24 cellular contexts compared by ENCODE assay signal in the genomic region with DNA sequence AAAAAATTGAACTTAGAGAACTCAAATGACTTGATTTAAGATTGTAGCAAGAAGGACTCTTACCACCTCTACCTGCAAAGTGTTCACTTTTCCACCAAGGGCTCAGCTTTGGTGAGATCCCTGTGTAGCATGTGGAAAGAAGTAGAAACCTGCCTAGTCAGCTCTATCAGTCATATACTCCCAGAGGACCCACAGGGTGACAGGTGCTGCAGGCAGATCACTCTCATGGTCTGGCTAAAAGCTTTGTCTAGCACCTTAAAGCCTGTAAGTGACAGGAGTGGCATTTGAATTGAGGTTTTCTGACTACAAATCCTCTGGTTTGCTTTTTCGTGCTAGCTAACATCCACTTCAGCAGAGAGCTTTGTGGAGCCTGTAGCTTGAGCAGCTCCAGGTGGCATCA. TPM values are rescaled to one million over a fixed set of nuclear protein-coding genes. Genes with fewer than 3 reads are reported as not detected.
DNase-seq lines count a peak whose midpoint lies in the region; ATAC-seq and TF ChIP-seq lines count a peak whose summit lies in the region.
"Had no signal": no experiment of that assay in that cellular context is flagged by ENCODE, and none has a peak within 500 bp of the region (broad histone marks: within the 10 kb centered on the region; RNA-seq: fewer than 3 reads in every experiment).

No MANE protein-coding gene starts in this region.

- no peaks in the 10 kb centered on the region for H3K79me2 ChIP-seq in neural cell (replicated peaks; ENCODE audit: insufficient read depth, low read length)

- no peak overlapping the region for H3K27ac Mint-ChIP-seq in activated T-helper 2 cell treated with anti-CD3 and anti-CD28 coated beads, Interferon-gamma antibody, Interleukin-2, Interleukin-4, amounts not matched to agents 10 μg/mL and 5 μg/mL and 100 μg/mL, durations not matched to agents 14 hours and 24 hours and 36 hours
- H3K27ac Mint-ChIP-seq: activated naive CD8-positive, alpha-beta T cell treated with anti-CD3 and anti-CD28 coated beads, Interleukin-2, amount 50 U/mL, for 24 hours; activated T-cell treated with anti-CD3 and anti-CD28 coated beads, Interleukin-2, amount 50 U/mL, for 72 hours; progenitor cell of endocrine pancreas; T-helper 2 cell treated with Interferon-gamma antibody and Interleukin-4, amounts not matched to agents 5 μg/mL and 100 μg/mL, for 36 hours had no signal

- H3K4me3 Mint-ChIP-seq in activated T-helper 2 cell treated with anti-CD3 and anti-CD28 coated beads, Interferon-gamma antibody, Interleukin-2, Interleukin-4, amounts not matched to agents 10 μg/mL and 5 μg/mL and 100 μg/mL, durations not matched to agents 14 hours and 24 hours and 36 hours (ENCODE audit: low read depth) = no peak overlapping the region
- H3K4me3 Mint-ChIP-seq: activated naive CD8-positive, alpha-beta T cell treated with anti-CD3 and anti-CD28 coated beads, Interleukin-2, amount 50 U/mL, for 24 hours; activated T-cell treated with anti-CD3 and anti-CD28 coated beads, Interleukin-2, amount 50 U/mL, for 72 hours; T-helper 2 cell treated with Interferon-gamma antibody and Interleukin-4, amounts not matched to agents 5 μg/mL and 100 μg/mL, for 36 hours had no signal

- no peaks in the 10 kb centered on the region for H3K4me1 ChIP-seq in body of pancreas
- H3K4me1 ChIP-seq: sigmoid colon, tibial artery had no signal

- H3K9me3 ChIP-seq in neural cell (ENCODE audit: low read length) = no peaks in the 10 kb centered on the region
- no peaks in the 10 kb centered on the region for H3K9me3 ChIP-seq in body of pancreas
- H3K9me3 ChIP-seq: sigmoid colon, tibial artery had no signal

- H3K27me3 ChIP-seq in neural cell (ENCODE audit: insufficient read depth, low read depth, low read length) (no peaks in the 10 kb centered on the region), body of pancreas (no peaks in the 10 kb centered on the region)
- H3K27me3 ChIP-seq: BLaER1, sigmoid colon, tibial artery had no signal

- WGBS in body of pancreas, 2 donors = 96% methylated on average over 1 of the region's 1 CpG; no CpG with 5 or more reads in 1 of the 2 donors

- peaks cover 11% of the 10 kb centered on the region for H3K4me1 Mint-ChIP-seq in activated T-helper 2 cell treated with anti-CD3 and anti-CD28 coated beads, Interferon-gamma antibody, Interleukin-2, Interleukin-4, amounts not matched to agents 10 μg/mL and 5 μg/mL and 100 μg/mL, durations not matched to agents 14 hours and 24 hours and 36 hours (ENCODE audit: low read depth)

- intact Hi-C loops in body of pancreas (cut with DNase I) = no loop called here
- intact Hi-C loops in activated T-helper 2 cell treated with anti-CD3 and anti-CD28 coated beads, Interferon-gamma antibody, Interleukin-2, Interleukin-4, amounts not matched to agents 10 μg/mL and 5 μg/mL and 100 μg/mL, durations not matched to agents 14 hours and 24 hours and 36 hours (cut with micrococcal nuclease) = no loop called here

- no peak for TF ChIP-seq POLR2A in body of pancreas (IDR thresholded peaks at IDR 0.05)

- no peaks in the 10 kb centered on the region for H3F3A ChIP-seq in neural cell (ENCODE audit: insufficient read depth, low read length, poor library complexity, severe bottlenecking)

- peak; percentile 72 for DNase-seq in DMS79 treated with DMSO at 0.1 percent for 48 hours (lab: John Stamatoyannopoulos, UW)
- DNase-seq in NCI-H1436 treated with DMSO at 0.1 percent for 48 hours (lab: John Stamatoyannopoulos, UW) = peak; percentile 70
- DNase-seq in NCI-H345 treated with DMSO at 0.1 percent for 48 hours (lab: John Stamatoyannopoulos, UW; ENCODE audit: unreplicated experiment) = peak; percentile 82
- no peak for DNase-seq in body of pancreas
- no peak for DNase-seq in activated T-helper 2 cell treated with anti-CD3 and anti-CD28 coated beads, Interferon-gamma antibody, Interleukin-2, Interleukin-4, amounts not matched to agents 10 μg/mL and 5 μg/mL and 100 μg/mL, durations not matched to agents 14 hours and 24 hours and 36 hours (ENCODE audit: low spot score)
- no peak for DNase-seq in stimulated activated naive CD4-positive, alpha-beta T cell (lab: John Stamatoyannopoulos, UW)
- DNase-seq: activated CD4-positive, alpha-beta T cell treated with anti-CD3 and anti-CD28 coated beads, Interleukin-2, amount 50 U/mL, for 48 hours; activated CD4-positive, CD25-positive, alpha-beta regulatory T cell treated with anti-CD3 and anti-CD28 coated beads, Interleukin-2, amount 50 U/mL, for 72 hours; activated naive CD4-positive, alpha-beta T cell; activated naive CD8-positive, alpha-beta T cell treated with anti-CD3 and anti-CD28 coated beads, Interleukin-2, amount 50 U/mL, for 24 hours; activated T-cell treated with anti-CD3 and anti-CD28 coated beads, Interleukin-2, amount 50 U/mL, for 72 hours; central memory CD4-positive, alpha-beta T cell; cortex of kidney; effector memory CD4-positive, alpha-beta T cell; erythroblast; NCI-H1092 treated with DMSO at 0.1 percent for 48 hours; NCI-H69; sigmoid colon; stimulated activated CD4-positive, alpha-beta T cell treated with anti-CD3 and anti-CD28 coated beads, Interleukin-4, amount 100 ng/mL, for 1 hour; tibial artery had no signal

- no peak overlapping the region for H2AFZ ChIP-seq in neural cell (ENCODE audit: low read depth, low read length)

- TF ChIP-seq EP300 in neural cell (conservative IDR thresholded peaks at IDR 0.05; ENCODE audit: poor library complexity, severe bottlenecking) = peak; percentile 70

- TF ChIP-seq CTCF in neural cell (IDR thresholded peaks at IDR 0.05; ENCODE audit: poor library complexity, severe bottlenecking) (no peak), body of pancreas (IDR thresholded peaks at IDR 0.05) (no peak)

- H3K9me2 ChIP-seq in neural cell (ENCODE audit: insufficient read depth, low read length) = no peaks in the 10 kb centered on the region

- H3K4me3 ChIP-seq in neural cell (ENCODE audit: low read length) = no peak overlapping the region
- no peak overlapping the region for H3K4me3 ChIP-seq in body of pancreas
- H3K4me3 ChIP-seq: BLaER1, sigmoid colon, tibial artery had no signal

- H3K27me3 Mint-ChIP-seq in activated T-helper 2 cell treated with anti-CD3 and anti-CD28 coated beads, Interferon-gamma antibody, Interleukin-2, Interleukin-4, amounts not matched to agents 10 μg/mL and 5 μg/mL and 100 μg/mL, durations not matched to agents 14 hours and 24 hours and 36 hours (ENCODE audit: low read depth) = no peaks in the 10 kb centered on the region
- H3K27me3 Mint-ChIP-seq: activated naive CD8-positive, alpha-beta T cell treated with anti-CD3 and anti-CD28 coated beads, Interleukin-2, amount 50 U/mL, for 24 hours; progenitor cell of endocrine pancreas had no signal

- H3K4me2 ChIP-seq in neural cell (ENCODE audit: low read length) = no peak overlapping the region
- H3K4me2 ChIP-seq: BLaER1 had no signal

- H3K9me3 Mint-ChIP-seq in activated T-helper 2 cell treated with anti-CD3 and anti-CD28 coated beads, Interferon-gamma antibody, Interleukin-2, Interleukin-4, amounts not matched to agents 10 μg/mL and 5 μg/mL and 100 μg/mL, durations not matched to agents 14 hours and 24 hours and 36 hours = peaks cover 6% of the 10 kb centered on the region

- peaks cover 3% of the 10 kb centered on the region for H3K36me3 Mint-ChIP-seq in activated T-helper 2 cell treated with anti-CD3 and anti-CD28 coated beads, Interferon-gamma antibody, Interleukin-2, Interleukin-4, amounts not matched to agents 10 μg/mL and 5 μg/mL and 100 μg/mL, durations not matched to agents 14 hours and 24 hours and 36 hours (ENCODE audit: low read depth)

- H3K36me3 ChIP-seq in neural cell (ENCODE audit: insufficient read depth, low read length) = no peaks in the 10 kb centered on the region
- H3K36me3 ChIP-seq in body of pancreas (replicated peaks in 1 of 2; ENCODE audit: insufficient read depth in 1 of 2, low read depth in 2 of 2) = no peaks in the 10 kb centered on the region
- H3K36me3 ChIP-seq: sigmoid colon, tibial artery had no signal

- H3K27ac ChIP-seq in neural cell (ENCODE audit: low read length) (peak overlapping the region; percentile 14), body of pancreas (no peak overlapping the region)
- H3K27ac ChIP-seq: BLaER1, sigmoid colon, tibial artery had no signal

- H3K9ac ChIP-seq in neural cell (ENCODE audit: low read length) = no peak overlapping the region
- H3K9ac ChIP-seq: BLaER1 had no signal

- no peak for TF ChIP-seq RAD21 in neural cell (conservative IDR thresholded peaks at IDR 0.05)

- ATAC-seq in body of pancreas = no peak
- ATAC-seq: activated naive CD8-positive, alpha-beta T cell treated with anti-CD3 and anti-CD28 coated beads, Interleukin-2, amount 50 U/mL, for 24 hours; activated T-cell treated with anti-CD3 and anti-CD28 coated beads, Interleukin-2, amount 50 U/mL, for 72 hours had no signal

- H4K20me1 ChIP-seq in neural cell (ENCODE audit: insufficient read depth) = no peaks in the 10 kb centered on the region
- H4K20me1 ChIP-seq: BLaER1 had no signal

TF ChIP-seq in neural cell, 6 proteins besides CTCF, POLR2A, EP300 and RAD21:
- TF ChIP-seq SMC3 (conservative IDR thresholded peaks at IDR 0.05; ENCODE audit: poor library complexity) = no peak
- TF ChIP-seq POLR2AphosphoS5 (IDR thresholded peaks at IDR 0.05) = peak; percentile 36
- TF ChIP-seq TAF1 (IDR thresholded peaks at IDR 0.05; ENCODE audit: low read depth) = no peak

RNA-seq across cellular contexts. Expression of a gene that starts 18.7 kb away (rescaled TPM):
- 1.1 and 2.2 TPM in 2 replicates for polyA plus RNA-seq in neural cell
- polyA minus RNA-seq in neural cell = 1.7 and 2.0 TPM in 2 replicates
- total RNA-seq in body of pancreas = 1 to 10 TPM; 3.0 to 3.9 TPM
- total RNA-seq in activated T-helper 2 cell treated with anti-CD3 and anti-CD28 coated beads, Interferon-gamma antibody, Interleukin-2, Interleukin-4, amounts not matched to agents 10 μg/mL and 5 μg/mL and 100 μg/mL, durations not matched to agents 14 hours and 24 hours and 36 hours = 15.2 and 15.5 TPM in 2 replicates

Comparison
In these comparisons a context has a peak if more than half of its experiments do, and no peak if none do; other contexts are left out.
1. DNase-seq: peak in DMS79 treated with DMSO at 0.1 percent for 48 hours (single experiment), NCI-H1436 treated with DMSO at 0.1 percent for 48 hours (single experiment) and NCI-H345 treated with DMSO at 0.1 percent for 48 hours (single experiment); none in body of pancreas (0 of 4), activated T-helper 2 cell treated with anti-CD3 and anti-CD28 coated beads, Interferon-gamma antibody, Interleukin-2, Interleukin-4, amounts not matched to agents 10 μg/mL and 5 μg/mL and 100 μg/mL, durations not matched to agents 14 hours and 24 hours and 36 hours (single experiment) and stimulated activated naive CD4-positive, alpha-beta T cell (0 of 6).